In the genomic region with DNA sequence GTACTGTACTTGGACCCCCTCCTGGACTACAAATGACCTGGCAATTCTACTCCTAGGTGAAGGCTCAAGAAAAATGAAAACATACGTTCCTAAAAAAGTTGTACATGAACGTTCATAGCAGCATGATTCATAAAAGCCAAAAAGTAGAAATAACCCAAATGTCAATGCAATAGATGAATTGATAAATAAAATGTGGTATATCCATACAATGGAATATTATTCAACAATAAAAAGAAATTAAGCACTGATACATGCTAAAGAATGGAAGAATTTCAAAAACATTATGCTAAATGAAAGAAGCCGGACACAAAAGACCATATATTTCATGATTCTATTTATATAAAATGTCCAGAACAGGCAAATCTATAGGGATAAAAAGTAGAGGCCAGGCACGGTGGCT, we compare ENCODE assay signal across 22 cellular contexts.
"Had no signal": no experiment of that assay in that cellular context is flagged by ENCODE, and none has a peak within 500 bp of the region (broad histone marks: within the 10 kb centered on the region; RNA-seq: fewer than 3 reads in every experiment).

No MANE protein-coding gene starts in this region.

- DNase-seq: KBM-7, MV-4-11, NCI-H1048, NCI-H1105, NCI-H1417, NCI-H1436 treated with DMSO at 0.1 percent for 48 hours, NCI-H1694, NCI-H187 treated with DMSO at 0.1 percent for 48 hours, NCI-H2029 treated with DMSO at 0.1 percent for 48 hours, NCI-H2171 treated with DMSO at 0.1 percent for 48 hours, NCI-H2227 treated with DMSO at 0.1 percent for 48 hours, NCI-H524, NCI-H69, NCI-H774, PC-3, Peyer's patch, SHP77 treated with DMSO at 0.1 percent for 48 hours, SJCRH30, SW 1271 had no signal

- ATAC-seq: PC-3, Right ventricle myocardium inferior had no signal

- H3K4me3 ChIP-seq: Peyer's patch, SJCRH30 had no signal

- H3K4me3 Mint-ChIP-seq: IgD-negative memory B cell had no signal

- H3K27me3 Mint-ChIP-seq: IgD-negative memory B cell had no signal

- H3K4me1 ChIP-seq: Peyer's patch, SJCRH30 had no signal

- H3K27me3 ChIP-seq: Peyer's patch, SJCRH30 had no signal

- H3K27ac ChIP-seq: HL-60, Peyer's patch, SJCRH30 had no signal
